10 cellular contexts compared by ENCODE assay signal in the genomic region with DNA sequence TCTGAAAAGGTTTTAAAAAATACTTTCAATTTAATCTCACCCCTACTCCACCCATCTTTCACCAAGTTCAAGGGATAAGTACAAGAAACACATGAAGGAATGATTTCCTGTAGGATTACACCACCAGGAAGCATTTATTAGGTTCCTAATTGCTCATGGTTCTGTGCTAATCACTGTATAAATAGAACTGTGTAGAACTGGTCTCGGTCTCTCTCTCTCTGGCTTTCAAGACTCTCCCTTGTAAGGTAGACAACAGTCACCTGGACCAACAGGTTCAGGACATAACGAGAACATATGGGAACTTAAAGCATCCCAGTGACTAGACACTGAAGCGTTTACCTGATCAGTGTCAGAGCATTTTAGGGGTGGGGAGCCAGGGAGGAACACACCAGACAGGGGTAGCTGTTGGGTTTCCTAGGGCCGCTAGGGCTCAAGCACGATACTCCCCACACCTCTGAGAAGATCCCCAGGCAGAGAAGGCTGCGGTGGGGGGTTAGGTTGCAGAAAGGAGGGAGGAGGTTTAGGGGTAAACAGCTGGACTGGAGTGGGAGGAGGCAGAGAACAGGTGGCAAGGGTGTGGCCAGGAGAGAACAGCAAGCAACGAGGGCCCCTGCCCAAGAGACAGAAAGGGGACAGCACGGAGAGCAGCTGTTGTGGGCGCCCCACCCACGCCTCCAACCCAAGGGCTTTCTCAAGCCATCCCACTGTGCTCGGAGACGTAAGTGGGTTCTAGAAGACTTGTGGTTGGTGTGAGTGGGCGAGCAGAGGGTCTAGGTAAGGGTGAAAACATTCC. TPM values are rescaled to one million over a fixed set of nuclear protein-coding genes. Genes with fewer than 3 reads are reported as not detected.
DNase-seq lines count a peak whose midpoint lies in the region; ATAC-seq, FAIRE-seq and TF ChIP-seq lines count a peak whose summit lies in the region.
"Had no signal": no experiment of that assay in that cellular context is flagged by ENCODE, and none has a peak within 500 bp of the region (broad histone marks: within the 10 kb centered on the region; RNA-seq: fewer than 3 reads in every experiment).

No MANE protein-coding gene starts in this region.

- no peak for FAIRE-seq in small intestine (lab: Jason Lieb, UNC)

- no peaks in the 10 kb centered on the region for H3K9me3 ChIP-seq in small intestine (ENCODE audit: control insufficient read depth, low read depth)
- no peaks in the 10 kb centered on the region for H3K9me3 ChIP-seq in left ventricle myocardium inferior (replicated peaks)

- H3K4me3 ChIP-seq in small intestine (ENCODE audit: low read depth in 1 of 2, low read length in 2 of 2) (no peak overlapping the region), left ventricle myocardium inferior (no peak overlapping the region)
- H3K4me3 ChIP-seq: SK-N-MC had no signal

- intact Hi-C loops in left ventricle myocardium inferior (cut with micrococcal nuclease) = no loop called here

- H3K27ac ChIP-seq in small intestine (ENCODE audit: low read depth in 1 of 2, low read length in 1 of 2) (peak overlapping the region; percentile 16 to 68), left ventricle myocardium inferior (replicated peaks) (no peak overlapping the region)
- H3K27ac ChIP-seq: SK-N-MC had no signal

- H3K36me3 ChIP-seq in small intestine (ENCODE audit: control insufficient read depth in 2 of 2, insufficient read depth in 2 of 2, low read length in 2 of 2) = no peaks in the 10 kb centered on the region
- no peaks in the 10 kb centered on the region for H3K36me3 ChIP-seq in left ventricle myocardium inferior

- no peak for TF ChIP-seq CTCF in left ventricle myocardium inferior (IDR thresholded peaks at IDR 0.05; ENCODE audit: borderline replicate concordance)

- H3K4me1 ChIP-seq in small intestine (ENCODE audit: control insufficient read depth in 2 of 2, insufficient read depth in 1 of 2, low read depth in 1 of 2, low read length in 1 of 2) (no peaks in the 10 kb centered on the region), left ventricle myocardium inferior (no peaks in the 10 kb centered on the region)

- 72 to 81% (median 81%) methylated on average over 13 of the region's 13 CpGs for WGBS in small intestine, 3 donors

- DNase-seq in small intestine (peak; percentile 51), ureter (ENCODE audit: low spot score) (no peak), left ventricle myocardium inferior (no peak), NCI-H1436 treated with DMSO at 0.1 percent for 48 hours (lab: John Stamatoyannopoulos, UW) (no peak), hypothalamus (lab: John Stamatoyannopoulos, UW) (no peak)
- DNase-seq: activated T-cell treated with anti-CD3 and anti-CD28 coated beads, Interleukin-2, amount 50 U/mL, for 1 hour had no signal

- ATAC-seq in GM18907 (IDR thresholded peaks at IDR 0.05; ENCODE audit: unreplicated experiment) = peak; percentile 79
- ATAC-seq in GM21825 (IDR thresholded peaks at IDR 0.05; ENCODE audit: unreplicated experiment) = peak; percentile 76
- peak; percentile 72 for ATAC-seq in HG03520 (IDR thresholded peaks at IDR 0.05; ENCODE audit: unreplicated experiment)

- no peaks in the 10 kb centered on the region for H3K27me3 ChIP-seq in small intestine (ENCODE audit: control insufficient read depth in 2 of 2, insufficient read depth in 2 of 2, low read length in 2 of 2)
- H3K27me3 ChIP-seq in left ventricle myocardium inferior (ENCODE audit: low read depth) = peaks cover 20% of the 10 kb centered on the region

RNA-seq across cellular contexts. Expression of gene USP6NL, which starts 52.5 kb away (rescaled TPM):
- 1 to 10 TPM; 4.1 to 7.7 (median 5.4) TPM for polyA plus RNA-seq in small intestine
- total RNA-seq in ureter = 23.2 TPM
- 7.9 TPM for total RNA-seq in left ventricle myocardium inferior
